Comparison of ENCODE assay signal across 20 cellular contexts in the genomic region with DNA sequence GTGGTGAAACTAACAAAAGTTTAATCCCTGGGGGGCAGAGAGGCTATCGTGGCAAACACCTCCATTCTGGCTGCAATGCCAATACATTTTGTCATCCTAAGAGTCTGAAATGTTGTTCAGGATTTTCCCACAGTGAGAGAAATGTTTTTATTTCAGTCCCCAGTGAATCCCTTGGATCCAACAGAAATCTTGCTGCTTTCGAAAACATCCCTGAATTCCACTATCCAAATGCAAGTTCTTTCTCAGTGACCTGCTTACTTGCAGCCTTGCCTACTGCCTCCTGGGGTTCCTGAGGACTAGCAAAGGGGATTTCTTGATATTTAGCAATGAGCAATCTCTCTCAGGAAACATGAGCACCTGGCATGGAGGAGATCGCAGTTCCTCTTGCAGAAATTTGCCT.
"Had no signal": no experiment of that assay in that cellular context is flagged by ENCODE, and none has a peak within 500 bp of the region (broad histone marks: within the 10 kb centered on the region; RNA-seq: fewer than 3 reads in every experiment).

No MANE protein-coding gene starts in this region.

- DNase-seq: activated CD4-positive, alpha-beta T cell treated with anti-CD3 and anti-CD28 coated beads, Interleukin-2, amount 10 ng/mL, durations not matched to agents 24 days and 14 days; activated CD8-positive, alpha-beta T cell treated with anti-CD3 and anti-CD28 coated beads, Interleukin-2, amount 10 ng/mL, durations not matched to agents 7 days and 5 days; activated naive CD4-positive, alpha-beta T cell treated with Interleukin-2 at 50 U/mL for 16 hours; activated naive CD8-positive, alpha-beta T cell treated with anti-CD3 and anti-CD28 coated beads, Interleukin-2, amount 10 ng/mL, durations not matched to agents 7 days and 5 days; activated T-cell treated with anti-CD3 and anti-CD28 coated beads, Interleukin-2, amount 50 U/mL, for 24 hours; amygdala; cortex of kidney; glutamatergic neuron; mammary epithelial cell; nephron progenitor cell; occipital lobe; stimulated activated CD4-positive, alpha-beta T cell treated with anti-CD3 and anti-CD28 coated beads, Interleukin-15, amount 100 ng/mL, for 24 hours; stimulated activated CD4-positive, alpha-beta T cell treated with anti-CD3 and anti-CD28 coated beads, Interleukin-2, amount 100 ng/mL, for 48 hours; T1000; upper lobe of right lung had no signal

- ATAC-seq: activated CD8-positive, alpha-beta T cell treated with anti-CD3 and anti-CD28 coated beads, Interleukin-2, amount 10 ng/mL, durations not matched to agents 7 days and 5 days; left lobe of liver; upper lobe of right lung had no signal

- H3K9me3 ChIP-seq: stomach, upper lobe of right lung had no signal

- H3K27me3 Mint-ChIP-seq: activated CD4-positive, alpha-beta T cell treated with anti-CD3 and anti-CD28 coated beads, Interleukin-2, amount 10 ng/mL, durations not matched to agents 24 days and 14 days; activated naive CD8-positive, alpha-beta T cell treated with anti-CD3 and anti-CD28 coated beads, Interleukin-2, amount 10 ng/mL, durations not matched to agents 7 days and 5 days had no signal

- H3K9me3 Mint-ChIP-seq: activated CD4-positive, alpha-beta T cell treated with anti-CD3 and anti-CD28 coated beads, Interleukin-2, amount 10 ng/mL, durations not matched to agents 24 days and 14 days; activated naive CD8-positive, alpha-beta T cell treated with anti-CD3 and anti-CD28 coated beads, Interleukin-2, amount 10 ng/mL, durations not matched to agents 7 days and 5 days; activated T-cell treated with anti-CD3 and anti-CD28 coated beads, Interleukin-2, amount 50 U/mL, for 24 hours; activated T-helper 2 cell treated with anti-CD3 and anti-CD28 coated beads, Interferon-gamma antibody, Interleukin-2, Interleukin-4, amounts not matched to agents 10 μg/mL and 5 μg/mL and 100 μg/mL, durations not matched to agents 14 hours and 24 hours and 36 hours; central memory CD8-positive, alpha-beta T cell; nephron progenitor cell had no signal

- H3K27ac Mint-ChIP-seq: activated CD4-positive, alpha-beta T cell treated with anti-CD3 and anti-CD28 coated beads, Interleukin-2, amount 10 ng/mL, durations not matched to agents 24 days and 14 days; activated CD8-positive, alpha-beta T cell treated with anti-CD3 and anti-CD28 coated beads, Interleukin-2, amount 10 ng/mL, durations not matched to agents 7 days and 5 days; activated naive CD8-positive, alpha-beta T cell treated with anti-CD3 and anti-CD28 coated beads, Interleukin-2, amount 10 ng/mL, durations not matched to agents 7 days and 5 days; activated T-cell treated with anti-CD3 and anti-CD28 coated beads, Interleukin-2, amount 50 U/mL, for 24 hours; activated T-helper 2 cell treated with anti-CD3 and anti-CD28 coated beads, Interferon-gamma antibody, Interleukin-2, Interleukin-4, amounts not matched to agents 10 μg/mL and 5 μg/mL and 100 μg/mL, durations not matched to agents 14 hours and 24 hours and 36 hours; brain; nephron progenitor cell had no signal

- H3K36me3 ChIP-seq: stomach, upper lobe of right lung had no signal

- H3K4me3 ChIP-seq: stomach, upper lobe of right lung had no signal

- H3K4me3 Mint-ChIP-seq: activated CD4-positive, alpha-beta T cell treated with anti-CD3 and anti-CD28 coated beads, Interleukin-2, amount 10 ng/mL, durations not matched to agents 24 days and 14 days; activated CD8-positive, alpha-beta T cell treated with anti-CD3 and anti-CD28 coated beads, Interleukin-2, amount 10 ng/mL, durations not matched to agents 7 days and 5 days; activated naive CD8-positive, alpha-beta T cell treated with anti-CD3 and anti-CD28 coated beads, Interleukin-2, amount 10 ng/mL, durations not matched to agents 7 days and 5 days; activated T-cell treated with anti-CD3 and anti-CD28 coated beads, Interleukin-2, amount 50 U/mL, for 24 hours; brain; central memory CD8-positive, alpha-beta T cell; nephron progenitor cell had no signal

- H3K27me3 ChIP-seq: stomach, upper lobe of right lung had no signal

- H3K27ac ChIP-seq: upper lobe of right lung had no signal

- H3K4me1 ChIP-seq: upper lobe of right lung had no signal

- H3K4me1 Mint-ChIP-seq: activated CD4-positive, alpha-beta T cell treated with anti-CD3 and anti-CD28 coated beads, Interleukin-2, amount 10 ng/mL, durations not matched to agents 24 days and 14 days; activated naive CD8-positive, alpha-beta T cell treated with anti-CD3 and anti-CD28 coated beads, Interleukin-2, amount 10 ng/mL, durations not matched to agents 7 days and 5 days; central memory CD8-positive, alpha-beta T cell had no signal

- H3K36me3 Mint-ChIP-seq: activated naive CD8-positive, alpha-beta T cell treated with anti-CD3 and anti-CD28 coated beads, Interleukin-2, amount 10 ng/mL, durations not matched to agents 7 days and 5 days; brain had no signal
